8 cellular contexts compared by ENCODE assay signal in the genomic region with DNA sequence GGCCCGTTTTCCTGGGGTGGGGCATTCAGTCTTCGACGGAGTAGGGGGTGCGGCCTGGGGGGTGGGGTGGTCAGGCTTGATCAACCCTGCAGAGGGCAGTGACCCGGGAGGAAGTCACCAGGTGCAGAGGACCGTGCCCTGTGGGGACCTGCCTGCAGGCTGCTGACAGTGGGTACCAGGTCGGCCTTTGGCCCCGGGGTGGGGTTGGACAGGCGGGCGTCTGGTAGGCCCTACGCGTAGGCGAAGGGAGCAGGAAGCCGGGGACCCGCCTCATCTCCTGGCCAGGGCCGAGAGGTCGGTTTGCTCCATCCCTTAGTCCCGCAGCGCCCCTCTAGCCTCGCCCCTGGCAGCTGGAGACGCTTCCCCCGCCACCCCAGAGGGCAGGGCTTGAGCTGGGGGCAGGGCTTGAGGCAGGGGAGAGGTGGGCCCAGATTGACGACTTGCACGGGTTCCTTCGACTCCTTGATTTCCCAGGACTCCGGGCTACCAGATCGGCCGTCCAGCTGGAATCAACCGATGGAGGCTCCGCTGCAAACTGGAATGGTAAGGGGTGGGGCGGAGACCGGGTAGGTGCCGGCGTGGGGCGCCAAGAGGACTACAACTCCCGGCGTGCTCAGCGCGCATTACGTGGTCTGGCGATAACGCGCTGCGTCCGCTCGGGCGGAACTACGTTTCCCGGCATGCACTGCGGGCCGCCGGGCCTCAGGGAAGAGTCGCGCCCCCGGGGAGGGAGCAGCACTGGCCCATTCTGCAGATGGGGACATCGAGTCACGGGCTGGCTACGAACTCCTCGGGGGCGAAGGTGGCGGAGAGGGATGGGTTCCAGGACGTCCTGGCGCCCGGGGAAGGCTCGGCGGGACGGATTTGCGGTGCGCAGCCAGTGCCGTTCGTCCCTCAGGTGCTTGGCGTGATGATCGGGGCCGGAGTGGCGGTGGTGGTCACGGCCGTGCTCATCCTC. TPM values are rescaled to one million over a fixed set of nuclear protein-coding genes. Genes with fewer than 3 reads are reported as not detected.
DNase-seq lines count a peak whose midpoint lies in the region; ATAC-seq, FAIRE-seq and TF ChIP-seq lines count a peak whose summit lies in the region.

A gene (plus strand): TSS at position 683 of the 958 bp plus-strand sequence. CDS start 72 bp downstream, at position 755.

- H3K4me3 ChIP-seq in SU-DHL-6 (ENCODE audit: insufficient read depth, low read length, poor library complexity, severe bottlenecking) (peak within 1 kb of the TSS; percentile 90), pancreas (peak within 1 kb of the TSS; percentile 80 to 95 (median 88)), thyroid gland (replicated peaks in 1 of 3) (peak within 1 kb of the TSS; percentile 34 to 71 (median 42))

- H3K27ac Mint-ChIP-seq in activated naive CD8-positive, alpha-beta T cell treated with anti-CD3 and anti-CD28 coated beads for 36 hours = peak within 1 kb of the TSS; percentile 92

- peaks cover 0 to 5% (median 0%) of the 10 kb centered on the region in 3 donors for H3K4me1 ChIP-seq in pancreas
- H3K4me1 ChIP-seq in thyroid gland = peaks cover 13 to 17% of the 10 kb centered on the region in 2 donors

- peaks cover 16% of the 10 kb centered on the region for H3K4me1 Mint-ChIP-seq in activated naive CD8-positive, alpha-beta T cell treated with anti-CD3 and anti-CD28 coated beads for 36 hours

- peak; percentile 96 for DNase-seq in GM10266 (ENCODE audit: extremely low spot score)
- DNase-seq in NCI-H1105 treated with DMSO at 0.1 percent for 48 hours (lab: John Stamatoyannopoulos, UW) = peak; percentile 87
- DNase-seq in activated naive CD8-positive, alpha-beta T cell treated with anti-CD3 and anti-CD28 coated beads for 36 hours = peak; percentile 95
- peak; percentile 95 to 100 (median 98) for DNase-seq in head of caudate nucleus
- peak; percentile 95 to 98 (median 96) for DNase-seq in pancreas
- peak; percentile 95 to 96 for DNase-seq in thyroid gland

- H4K20me1 ChIP-seq in SU-DHL-6 (ENCODE audit: low read depth, low read length) = no peaks in the 10 kb centered on the region

- ATAC-seq in HG02623 (IDR thresholded peaks at IDR 0.05; ENCODE audit: unreplicated experiment) = peak; percentile 57
- peak; percentile 86 to 92 (median 87) for ATAC-seq in pancreas

- H3K9me3 Mint-ChIP-seq in activated naive CD8-positive, alpha-beta T cell treated with anti-CD3 and anti-CD28 coated beads for 36 hours = no peaks in the 10 kb centered on the region

- H3K27me3 ChIP-seq in SU-DHL-6 (ENCODE audit: low read length) = no peaks in the 10 kb centered on the region
- no peaks in the 10 kb centered on the region for H3K27me3 ChIP-seq in pancreas
- H3K27me3 ChIP-seq in thyroid gland = no peaks in the 10 kb centered on the region

- H3K9ac ChIP-seq in SU-DHL-6 (ENCODE audit: low read length) = peak within 1 kb of the TSS; percentile 73

- peak within 1 kb of the TSS; percentile 73 for H2AFZ ChIP-seq in SU-DHL-6 (ENCODE audit: low read depth, low read length, severe bottlenecking)

- 0% methylated on average over 70 to 77 of the region's 77 CpGs for WGBS in pancreas, 2 donors
- WGBS in thyroid gland, 2 donors = 0% methylated on average over 11 of the region's 77 CpGs; no CpG with 5 or more reads in 1 of the 2 donors

- H3K9me3 ChIP-seq in SU-DHL-6 (ENCODE audit: insufficient read depth, low read length) (no peaks in the 10 kb centered on the region), pancreas (no peaks in the 10 kb centered on the region), thyroid gland (no peaks in the 10 kb centered on the region)

- H3K4me2 ChIP-seq in SU-DHL-6 (ENCODE audit: low read depth, low read length, poor library complexity, severe bottlenecking) = peak within 1 kb of the TSS; percentile 79

- H3K9me2 ChIP-seq in SU-DHL-6 (replicated peaks; ENCODE audit: insufficient read depth, low read length) = no peaks in the 10 kb centered on the region

- H3F3A ChIP-seq in SU-DHL-6 (ENCODE audit: insufficient read depth) = no peaks in the 10 kb centered on the region

- peak within 1 kb of the TSS; percentile 39 for H3K27ac ChIP-seq in SU-DHL-6 (ENCODE audit: low read depth, low read length)
- H3K27ac ChIP-seq in pancreas = peak within 1 kb of the TSS; percentile 59 to 87 (median 80)
- peak within 1 kb of the TSS; percentile 52 to 92 (median 91) for H3K27ac ChIP-seq in thyroid gland

- no peaks in the 10 kb centered on the region for H3K27me3 Mint-ChIP-seq in activated naive CD8-positive, alpha-beta T cell treated with anti-CD3 and anti-CD28 coated beads for 36 hours

- peaks cover 3% of the 10 kb centered on the region for H3K36me3 Mint-ChIP-seq in activated naive CD8-positive, alpha-beta T cell treated with anti-CD3 and anti-CD28 coated beads for 36 hours

- intact Hi-C loops in head of caudate nucleus (cut with DNase I) = no loop called here
- intact Hi-C loops in pancreas (cut with DNase I) = no loop called here
- intact Hi-C loops in thyroid gland (cut with DNase I) = loop anchor here (10.0 kb wide), 1 partner anchor 141 kb away; no protein-coding TSS in a partner anchor

- H3K4me3 Mint-ChIP-seq in activated naive CD8-positive, alpha-beta T cell treated with anti-CD3 and anti-CD28 coated beads for 36 hours = peak within 1 kb of the TSS; percentile 95

- FAIRE-seq in pancreas (lab: Jason Lieb, UNC) = no peak

- H3K36me3 ChIP-seq in SU-DHL-6 (ENCODE audit: low read length) (no peaks in the 10 kb centered on the region), pancreas (peaks cover 0 to 4% (median 0%) of the 10 kb centered on the region in 3 donors), thyroid gland (peaks cover 17% of the 10 kb centered on the region in 2 donors)

- no peaks in the 10 kb centered on the region for H3K79me2 ChIP-seq in SU-DHL-6 (ENCODE audit: insufficient read depth, low read length)

- TF ChIP-seq POLR2A in thyroid gland (IDR thresholded peaks at IDR 0.05) = peak in 1 of 2 donors; percentile 70

- TF ChIP-seq CTCF in GM10266 (IDR thresholded peaks at IDR 0.05; ENCODE audit: control insufficient read depth, insufficient read depth, low read depth, missing control alignments) (no peak), SU-DHL-6 (IDR thresholded peaks at IDR 0.05; ENCODE audit: insufficient read depth, low read length, poor library complexity, severe bottlenecking) (no peak), pancreas (IDR thresholded peaks at IDR 0.05) (no peak), thyroid gland (IDR thresholded peaks at IDR 0.05) (no peak)

RNA-seq across cellular contexts. Expression of the gene that starts here (rescaled TPM):
- total RNA-seq in activated naive CD8-positive, alpha-beta T cell treated with anti-CD3 and anti-CD28 coated beads for 36 hours = 10 to 100 TPM; 67.8 to 68.5 TPM
- total RNA-seq in pancreas (10 to 100 TPM; 25.4 to 65.2 (median 32.8) TPM), thyroid gland (10 to 100 TPM; 53.2 to 93.9 (median 84.1) TPM)
- polyA plus RNA-seq in pancreas = 10 to 100 TPM; 53.7 to 86.2 TPM

Comparison
In these comparisons a context has a peak if more than half of its experiments do, and no peak if none do; other contexts are left out.
1. Peak in every context shown above with its lines: DNase-seq, ATAC-seq, H3K4me3 ChIP-seq and H3K27ac ChIP-seq.
2. H3K27ac ChIP-seq: peak in every context shown above with its lines; median percentile 91 in thyroid gland; 80 in pancreas; 39 in SU-DHL-6.